8 cellular contexts compared by ENCODE assay signal in genomic region chr1:31934706-31935629, GRCh38. TPM values are rescaled to one million over a fixed set of nuclear protein-coding genes. Genes with fewer than 3 reads are reported as not detected.
A peak's percentile ranks its signal among the peaks of the same experiment; 100 is the strongest.
DNase-seq lines count a peak whose midpoint lies in the region; ATAC-seq, FAIRE-seq and TF ChIP-seq lines count a peak whose summit lies in the region.

No MANE protein-coding gene starts in this region.

- TF ChIP-seq POLR2A in K562 (conservative IDR thresholded peaks at IDR 0.05), result no peak

- CTCF ChIA-PET in K562 (lab: Yijun Ruan, JAX; ENCODE audit: low intra/inter-chr PET ratio), result no interaction called here
- CTCF ChIA-PET in GM10248 (lab: Yijun Ruan, JAX), result interaction anchor here (0.7 to 15.0 kb wide), 5 partner anchors 9 to 120 kb away, joined by 3 to 501 read pairs (median 5); partner anchors contain the start of gene SPOCD1

- DNase-seq in Daoy (ENCODE audit: low read depth) (peak; percentile 42), NCI-H2227 (lab: John Stamatoyannopoulos, UW; ENCODE audit: unreplicated experiment) (peak; percentile 33), K562 (ENCODE audit: extremely low read depth in 1 of 4, low spot score in 3 of 4) (peak in 2 of 4 experiments; percentile 30 to 74), DMS153 treated with DMSO at 0.1 percent for 48 hours (lab: John Stamatoyannopoulos, UW; ENCODE audit: unreplicated experiment) (no peak), hippocampal formation (lab: John Stamatoyannopoulos, UW) (no peak), GM10248 (ENCODE audit: extremely low spot score) (no peak)

- peaks cover 72% of the 10 kb centered on the region for H4K20me1 ChIP-seq in K562 (replicated peaks; ENCODE audit: control insufficient read depth, insufficient read depth, low read length)

- H2AFZ ChIP-seq in K562 (ENCODE audit: low read depth, low read length), result no peak overlapping the region

- H3K79me2 ChIP-seq in K562 (ENCODE audit: control insufficient read depth, insufficient read depth, low read length), result peaks cover 87% of the 10 kb centered on the region

- peak overlapping the region; percentile 100 for H3K4me2 ChIP-seq in K562 (ENCODE audit: insufficient read depth, low read length)

- in situ Hi-C loops in K562 (cut with MboI), result no loop called here

- ATAC-seq in K562, result peak; percentile 0; the same call in 1 of the 3 replicates
- no peak for ATAC-seq in GM18520 (IDR thresholded peaks at IDR 0.05; ENCODE audit: unreplicated experiment)

- no peak for TF ChIP-seq EP300 in K562 (IDR thresholded peaks at IDR 0.05; ENCODE audit: low read length)

- peak overlapping the region; percentile 82 for H3K4me3 ChIP-seq in K562
- peak overlapping the region; percentile 57 to 91 for H3K4me3 ChIP-seq in mucosa of rectum (ENCODE audit: low read length in 2 of 2)

- H3K27me3 ChIP-seq in K562 (ENCODE audit: control insufficient read depth in 2 of 2, insufficient read depth in 2 of 2, low read length in 2 of 2) (no peaks in the 10 kb centered on the region), mucosa of rectum (ENCODE audit: control insufficient read depth in 2 of 2, insufficient read depth in 2 of 2, low read length in 2 of 2) (no peaks in the 10 kb centered on the region)

- TSS peak; percentile 26 for BruUV-seq in K562 (replicated peaks; lab: Mats Ljungman, UMichigan)

- H3K36me3 ChIP-seq in K562 (ENCODE audit: control insufficient read depth, insufficient read depth, low read length) (peaks cover 42% of the 10 kb centered on the region), mucosa of rectum (ENCODE audit: control insufficient read depth in 2 of 2, insufficient read depth in 2 of 2, low read length in 2 of 2) (no peaks in the 10 kb centered on the region)

- H3K9me3 ChIP-seq in K562 (replicated peaks; ENCODE audit: control insufficient read depth, insufficient read depth, low read depth, low read length), result no peaks in the 10 kb centered on the region
- no peaks in the 10 kb centered on the region for H3K9me3 ChIP-seq in mucosa of rectum (ENCODE audit: control insufficient read depth in 2 of 2, low read length in 2 of 2)

- H3K9me1 ChIP-seq in K562 (ENCODE audit: control insufficient read depth, insufficient read depth, low read length), result no peaks in the 10 kb centered on the region

- H3K4me1 ChIP-seq in K562 (replicated peaks in 1 of 2; ENCODE audit: control insufficient read depth in 2 of 2, insufficient read depth in 2 of 2, low read length in 2 of 2) (peaks cover 44 to 67% of the 10 kb centered on the region in 2 experiments), mucosa of rectum (ENCODE audit: control insufficient read depth in 2 of 2, insufficient read depth in 2 of 2, low read length in 2 of 2) (peaks cover 63 to 73% of the 10 kb centered on the region in 2 donors)

- H3K27ac ChIP-seq in K562 (ENCODE audit: extremely low read depth, low read depth, low read length) (peak overlapping the region; percentile 94; the same call in 2 of the 3 replicates), mucosa of rectum (ENCODE audit: low read depth in 2 of 2, low read length in 2 of 2) (peak overlapping the region; percentile 93 to 95)

- intact Hi-C loops in K562 (cut with micrococcal nuclease), result loop anchor here (5.0 kb wide), 2 partner anchors 87 to 118 kb away; partner anchors contain the start of gene SPOCD1

- WGBS in K562 (ENCODE audit: insufficient coverage, low coverage, missing lambda C conversion rate), result 2% methylated on average over 8 of the region's 8 CpGs

- POLR2A ChIA-PET in K562 (lab: Yijun Ruan, JAX) (interaction anchor here (0.5 to 4.2 kb wide), 28 partner anchors 8 to 777 kb away, joined by 3 to 50 read pairs (median 4); partner anchors contain the start of genes KHDRBS1 and SPOCD1), GM10248 (lab: Yijun Ruan, JAX) (interaction anchor here (0.5 to 1.1 kb wide), 4 partner anchors 9 to 315 kb away, joined by 3 to 8 read pairs (median 5); no protein-coding TSS in a partner anchor)

- TF ChIP-seq CTCF in K562 (IDR thresholded peaks at IDR 0.05 in 2 of 3, conservative IDR thresholded peaks at IDR 0.05 in 1 of 3; ENCODE audit: insufficient read depth in 2 of 3, low read depth in 1 of 3, low read length in 3 of 3) (no peak), GM10248 (IDR thresholded peaks at IDR 0.05; ENCODE audit: control extremely low read depth, extremely low read depth, low read depth, missing control alignments) (no peak)

- FAIRE-seq in K562 (lab: Jason Lieb, UNC), result peak; percentile 32

- H3K9ac ChIP-seq in K562 (ENCODE audit: insufficient read depth in 1 of 2, low read depth in 2 of 2, low read length in 2 of 2) (peak overlapping the region in 1 of 2 experiments; percentile 96; a peak in 3 of 4 replicates), mucosa of rectum (ENCODE audit: low read depth in 1 of 2, low read length in 2 of 2) (peak overlapping the region; percentile 48 to 89)

- TF ChIP-seq RAD21 in K562 (CRISPR knock-in tag; conservative IDR thresholded peaks at IDR 0.05 in 1 of 2, IDR thresholded peaks at IDR 0.05 in 1 of 2), result no peak; a peak in 1 of 4 replicates

TF ChIP-seq in K562, 482 proteins besides CTCF, POLR2A, EP300 and RAD21 (continues in another document):
- peak; percentile 25; the same call in 1 of the 2 replicates for TF ChIP-seq CXXC5 (CRISPR knock-in tag; IDR thresholded peaks at IDR 0.05)
- TF ChIP-seq MYBL2 (IDR thresholded peaks at IDR 0.05; ENCODE audit: low read depth), result no peak
- TF ChIP-seq MYBL2 (CRISPR knock-in tag; IDR thresholded peaks at IDR 0.05; ENCODE audit: borderline replicate concordance), result no peak
- TF ChIP-seq PKNOX1 (IDR thresholded peaks at IDR 0.05), result 0 out of 2 replicates have a peak, but pooled peaks have one; percentile 32
- TF ChIP-seq CTBP1 (IDR thresholded peaks at IDR 0.05; ENCODE audit: borderline replicate concordance), result 0 out of 2 replicates have a peak, but pooled peaks have one; percentile 24
- TF ChIP-seq PTTG1 (tag; IDR thresholded peaks at IDR 0.05; ENCODE audit: low read depth), result no peak
- 0 out of 2 replicates have a peak, but pooled peaks have one; percentile 33 for TF ChIP-seq LCOR (CRISPR knock-in tag; IDR thresholded peaks at IDR 0.05)
- TF ChIP-seq POLR2AphosphoS5 (IDR thresholded peaks at IDR 0.05; ENCODE audit: control insufficient read depth, insufficient read depth, low read depth, low read length), result 0 out of 2 replicates have a peak, but pooled peaks have one; percentile 19
- TF ChIP-seq PTBP1 (IDR thresholded peaks at IDR 0.05; ENCODE audit: low read depth, low read length), result peak; percentile 95
- TF ChIP-seq MLLT1 (IDR thresholded peaks at IDR 0.05), result 0 out of 4 replicates have a peak, but pooled peaks of 1 of the 2 experiments have one; percentile 27
- peak; percentile 8 for TF ChIP-seq RBM25 (IDR thresholded peaks at IDR 0.05; ENCODE audit: low read depth, low read length, severe bottlenecking)
- peak; percentile 39; the same call in 1 of the 2 replicates for TF ChIP-seq ZFX (CRISPR knock-in tag; IDR thresholded peaks at IDR 0.05)
- no peak for TF ChIP-seq STAT5B (CRISPR knock-in tag; IDR thresholded peaks at IDR 0.05)
- TF ChIP-seq KDM1A (IDR thresholded peaks at IDR 0.05), result peak; percentile 38 to 58; a peak in 2 of 4 replicates
- TF ChIP-seq FOSL1 (tag; conservative IDR thresholded peaks at IDR 0.05), result peak; percentile 63
- TF ChIP-seq MIER1 (IDR thresholded peaks at IDR 0.05; ENCODE audit: low read depth), result peak; percentile 93
- peak; percentile 54; the same call in 1 of the 2 replicates for TF ChIP-seq POLR2H (tag; IDR thresholded peaks at IDR 0.05; ENCODE audit: low read depth)
- TF ChIP-seq NR3C1 (CRISPR knock-in tag; IDR thresholded peaks at IDR 0.05), result no peak

RNA-seq across cellular contexts. Expression of gene PTP4A2, which starts 3.2 kb away (rescaled TPM):
- 388 and 393 TPM in 2 replicates for total RNA-seq in Daoy (2014; rRNA removed; shearing (Covaris generic))
- total RNA-seq in K562 (2011; cell fraction: chromatin; rRNA removed; ENCODE audit: low replicate concordance), result 116 and 315 TPM in 2 replicates
- total RNA-seq in K562 (2011; cell fraction: nucleolus; rRNA removed), result 52.7 and 78.6 TPM in 2 replicates
- total RNA-seq in K562 (2011; cell fraction: nucleoplasm; rRNA removed), result 175 and 257 TPM in 2 replicates
- total RNA-seq in K562 (2014; rRNA removed) (316 and 345 TPM in 2 replicates), K562 (2014; rRNA removed; fragmentation: Illumina TruSeq; extraction: Trizol) (620 and 713 TPM in 2 replicates), K562 (2015; rRNA removed; fragmentation: Illumina TruSeq; extraction: Trizol) (585 and 652 TPM in 2 replicates), K562 (2021) (429 and 432 TPM in 2 replicates)
- polyA plus RNA-seq in K562 (2011; rRNA removed) (785 and 870 TPM in 2 replicates), K562 (2014; fragmentation: Illumina TruSeq; extraction: Trizol) (528 and 852 TPM in 2 replicates), K562 (2014; fragmentation: Nextera tagmentation; extraction: Ambion mirVana) (100 to 1,000 TPM; 197 to 480 TPM), K562 (2014; rRNA removed) (219 and 255 TPM in 2 replicates)
- polyA plus RNA-seq in K562 (2011; cell fraction: cytosol; rRNA removed), result 63.7 and 209 TPM in 2 replicates
- 124 and 204 TPM in 2 replicates for polyA plus RNA-seq in K562 (2011; cell fraction: nucleus; rRNA removed)
- polyA plus RNA-seq in K562 (2012), result 386 and 493 TPM in 2 replicates
- polyA minus RNA-seq in K562 (2011; rRNA and poly(A)+ RNA removed), result 693 and 694 TPM in 2 replicates
- polyA minus RNA-seq in K562 (2011; cell fraction: cytosol; rRNA and poly(A)+ RNA removed), result 406 and 559 TPM in 2 replicates
- polyA minus RNA-seq in K562 (2011; cell fraction: nucleus; rRNA and poly(A)+ RNA removed), result 36.6 and 130 TPM in 2 replicates

Comparison
In these comparisons a context has a peak if more than half of its experiments do, and no peak if none do; other contexts are left out.
1. DNase-seq: peak in Daoy (single experiment) and NCI-H2227 (single experiment); none in DMS153 treated with DMSO at 0.1 percent for 48 hours (single experiment), hippocampal formation (0 of 2) and GM10248 (single experiment).